ENCODE assay signal across 1 cellular context in the genomic region with DNA sequence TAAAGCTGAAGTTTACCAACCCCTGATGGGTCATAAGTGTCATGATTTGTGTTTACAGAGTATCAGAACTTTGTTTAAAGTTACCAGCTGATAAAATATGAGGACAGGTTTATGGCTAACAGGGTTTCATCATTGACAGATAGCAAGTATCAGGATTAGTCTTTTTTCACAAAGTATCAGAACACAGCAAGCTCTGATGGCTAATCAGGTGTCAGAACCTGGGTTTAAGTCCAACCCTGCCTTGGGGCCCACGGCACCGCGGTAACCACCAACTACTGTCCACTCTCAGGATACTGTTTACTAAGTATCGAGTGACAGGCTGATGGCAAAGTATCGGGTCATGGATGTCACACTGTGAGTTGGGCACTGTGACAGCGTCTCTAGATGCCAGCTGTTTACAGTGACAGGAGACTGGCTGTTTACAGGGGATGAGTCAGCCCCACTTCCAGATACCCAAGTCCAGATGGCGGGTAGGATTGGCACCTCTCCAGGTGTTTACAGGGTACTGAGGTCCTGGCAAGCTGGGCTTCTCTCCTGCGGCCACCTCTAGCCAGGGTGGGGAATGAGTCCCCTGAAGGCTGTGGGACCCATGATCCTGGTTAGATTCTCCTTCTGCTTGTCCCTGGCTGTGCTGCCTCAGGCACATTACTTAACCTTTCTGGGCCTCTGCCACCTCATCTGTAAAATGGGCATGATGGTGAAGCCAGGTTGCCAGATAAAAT.
TF ChIP-seq lines count a peak whose summit lies in the region.

No MANE protein-coding gene starts in this region.

TF ChIP-seq in HEK293, 187 proteins besides CTCF, POLR2A, EP300 and RAD21 (continued from another document and continues in another):
- peak; percentile 53; the same call in 1 of the 2 replicates for TF ChIP-seq ZIC2 (tag by site-specific recombination; IDR thresholded peaks at IDR 0.05)
- no peak; the same call in 1 of the 2 replicates for TF ChIP-seq ZNF600 (tag by site-specific recombination; IDR thresholded peaks at IDR 0.05)
- TF ChIP-seq, protein P1, sequence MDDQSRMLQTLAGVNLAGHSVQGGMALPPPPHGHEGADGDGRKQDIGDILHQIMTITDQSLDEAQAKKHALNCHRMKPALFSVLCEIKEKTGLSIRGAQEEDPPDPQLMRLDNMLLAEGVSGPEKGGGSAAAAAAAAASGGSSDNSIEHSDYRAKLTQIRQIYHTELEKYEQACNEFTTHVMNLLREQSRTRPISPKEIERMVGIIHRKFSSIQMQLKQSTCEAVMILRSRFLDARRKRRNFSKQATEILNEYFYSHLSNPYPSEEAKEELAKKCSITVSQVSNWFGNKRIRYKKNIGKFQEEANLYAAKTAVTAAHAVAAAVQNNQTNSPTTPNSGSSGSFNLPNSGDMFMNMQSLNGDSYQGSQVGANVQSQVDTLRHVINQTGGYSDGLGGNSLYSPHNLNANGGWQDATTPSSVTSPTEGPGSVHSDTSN (CRISPR knock-in tag; IDR thresholded peaks at IDR 0.05) = no peak
- peak; percentile 62 for TF ChIP-seq ZNF366 (tag by site-specific recombination; conservative IDR thresholded peaks at IDR 0.05)
- no peak for TF ChIP-seq ZNF555 (tag by site-specific recombination; conservative IDR thresholded peaks at IDR 0.05)
- no peak for TF ChIP-seq KLF9 (tag by site-specific recombination; IDR thresholded peaks at IDR 0.05; ENCODE audit: low read depth)
- 0 out of 2 replicates have a peak, but pooled peaks have one; percentile 40 for TF ChIP-seq TSHZ1 (tag by site-specific recombination; IDR thresholded peaks at IDR 0.05; ENCODE audit: borderline replicate concordance)
- TF ChIP-seq ZNF596 (tag by site-specific recombination; IDR thresholded peaks at IDR 0.05) = no peak
- 0 out of 2 replicates have a peak, but pooled peaks have one; percentile 26 for TF ChIP-seq BCL11A (tag by site-specific recombination; IDR thresholded peaks at IDR 0.05; ENCODE audit: low read depth)
- TF ChIP-seq, protein P2, sequence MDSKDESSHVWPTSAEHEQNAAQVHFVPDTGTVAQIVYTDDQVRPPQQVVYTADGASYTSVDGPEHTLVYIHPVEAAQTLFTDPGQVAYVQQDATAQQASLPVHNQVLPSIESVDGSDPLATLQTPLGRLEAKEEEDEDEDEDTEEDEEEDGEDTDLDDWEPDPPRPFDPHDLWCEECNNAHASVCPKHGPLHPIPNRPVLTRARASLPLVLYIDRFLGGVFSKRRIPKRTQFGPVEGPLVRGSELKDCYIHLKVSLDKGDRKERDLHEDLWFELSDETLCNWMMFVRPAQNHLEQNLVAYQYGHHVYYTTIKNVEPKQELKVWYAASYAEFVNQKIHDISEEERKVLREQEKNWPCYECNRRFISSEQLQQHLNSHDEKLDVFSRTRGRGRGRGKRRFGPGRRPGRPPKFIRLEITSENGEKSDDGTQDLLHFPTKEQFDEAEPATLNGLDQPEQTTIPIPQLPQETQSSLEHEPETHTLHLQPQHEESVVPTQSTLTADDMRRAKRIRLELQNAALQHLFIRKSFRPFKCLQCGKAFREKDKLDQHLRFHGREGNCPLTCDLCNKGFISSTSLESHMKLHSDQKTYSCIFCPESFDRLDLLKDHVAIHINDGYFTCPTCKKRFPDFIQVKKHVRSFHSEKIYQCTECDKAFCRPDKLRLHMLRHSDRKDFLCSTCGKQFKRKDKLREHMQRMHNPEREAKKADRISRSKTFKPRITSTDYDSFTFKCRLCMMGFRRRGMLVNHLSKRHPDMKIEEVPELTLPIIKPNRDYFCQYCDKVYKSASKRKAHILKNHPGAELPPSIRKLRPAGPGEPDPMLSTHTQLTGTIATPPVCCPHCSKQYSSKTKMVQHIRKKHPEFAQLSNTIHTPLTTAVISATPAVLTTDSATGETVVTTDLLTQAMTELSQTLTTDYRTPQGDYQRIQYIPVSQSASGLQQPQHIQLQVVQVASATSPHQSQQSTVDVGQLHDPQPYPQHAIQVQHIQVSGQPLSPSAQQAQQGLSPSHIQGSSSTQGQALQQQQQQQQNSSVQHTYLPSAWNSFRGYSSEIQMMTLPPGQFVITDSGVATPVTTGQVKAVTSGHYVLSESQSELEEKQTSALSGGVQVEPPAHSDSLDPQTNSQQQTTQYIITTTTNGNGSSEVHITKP (tag by site-specific recombination; IDR thresholded peaks at IDR 0.05) = 0 out of 2 replicates have a peak, but pooled peaks have one; percentile 38
- no peak for TF ChIP-seq ZNF707 (tag by site-specific recombination; IDR thresholded peaks at IDR 0.05)
- TF ChIP-seq KLF8 (tag by site-specific recombination; IDR thresholded peaks at IDR 0.05) = no peak
- TF ChIP-seq, protein P3, sequence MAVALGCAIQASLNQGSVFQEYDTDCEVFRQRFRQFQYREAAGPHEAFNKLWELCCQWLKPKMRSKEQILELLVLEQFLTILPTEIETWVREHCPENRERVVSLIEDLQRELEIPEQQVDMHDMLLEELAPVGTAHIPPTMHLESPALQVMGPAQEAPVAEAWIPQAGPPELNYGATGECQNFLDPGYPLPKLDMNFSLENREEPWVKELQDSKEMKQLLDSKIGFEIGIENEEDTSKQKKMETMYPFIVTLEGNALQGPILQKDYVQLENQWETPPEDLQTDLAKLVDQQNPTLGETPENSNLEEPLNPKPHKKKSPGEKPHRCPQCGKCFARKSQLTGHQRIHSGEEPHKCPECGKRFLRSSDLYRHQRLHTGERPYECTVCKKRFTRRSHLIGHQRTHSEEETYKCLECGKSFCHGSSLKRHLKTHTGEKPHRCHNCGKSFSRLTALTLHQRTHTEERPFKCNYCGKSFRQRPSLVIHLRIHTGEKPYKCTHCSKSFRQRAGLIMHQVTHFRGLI (tag by site-specific recombination; IDR thresholded peaks at IDR 0.05) = 0 out of 2 replicates have a peak, but pooled peaks have one; percentile 51
- no peak for TF ChIP-seq GFI1B (tag by site-specific recombination; IDR thresholded peaks at IDR 0.05)
- TF ChIP-seq ZNF184 (tag by site-specific recombination; IDR thresholded peaks at IDR 0.05) = 0 out of 2 replicates have a peak, but pooled peaks have one; percentile 23
- TF ChIP-seq, protein P4, sequence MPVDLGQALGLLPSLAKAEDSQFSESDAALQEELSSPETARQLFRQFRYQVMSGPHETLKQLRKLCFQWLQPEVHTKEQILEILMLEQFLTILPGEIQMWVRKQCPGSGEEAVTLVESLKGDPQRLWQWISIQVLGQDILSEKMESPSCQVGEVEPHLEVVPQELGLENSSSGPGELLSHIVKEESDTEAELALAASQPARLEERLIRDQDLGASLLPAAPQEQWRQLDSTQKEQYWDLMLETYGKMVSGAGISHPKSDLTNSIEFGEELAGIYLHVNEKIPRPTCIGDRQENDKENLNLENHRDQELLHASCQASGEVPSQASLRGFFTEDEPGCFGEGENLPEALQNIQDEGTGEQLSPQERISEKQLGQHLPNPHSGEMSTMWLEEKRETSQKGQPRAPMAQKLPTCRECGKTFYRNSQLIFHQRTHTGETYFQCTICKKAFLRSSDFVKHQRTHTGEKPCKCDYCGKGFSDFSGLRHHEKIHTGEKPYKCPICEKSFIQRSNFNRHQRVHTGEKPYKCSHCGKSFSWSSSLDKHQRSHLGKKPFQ (tag by site-specific recombination; IDR thresholded peaks at IDR 0.05) = no peak
- no peak for TF ChIP-seq SETDB1 (IDR thresholded peaks at IDR 0.05; ENCODE audit: insufficient read length, low read length)
- TF ChIP-seq ZNF292 (tag by site-specific recombination; IDR thresholded peaks at IDR 0.05; ENCODE audit: borderline replicate concordance, low read depth) = no peak
- no peak for TF ChIP-seq ZFHX2 (tag by site-specific recombination; conservative IDR thresholded peaks at IDR 0.05)
- no peak for TF ChIP-seq ZNF202 (tag by site-specific recombination; IDR thresholded peaks at IDR 0.05; ENCODE audit: borderline replicate concordance)
- TF ChIP-seq ZNF239 (tag by site-specific recombination; IDR thresholded peaks at IDR 0.05) = no peak
- TF ChIP-seq FEZF1 (tag by site-specific recombination; IDR thresholded peaks at IDR 0.05) = peak; percentile 61; the same call in 1 of the 2 replicates
- peak; percentile 29; the same call in 1 of the 2 replicates for TF ChIP-seq KLF16 (tag by site-specific recombination; IDR thresholded peaks at IDR 0.05)
- no peak for TF ChIP-seq ZNF560 (tag by site-specific recombination; IDR thresholded peaks at IDR 0.05; ENCODE audit: borderline replicate concordance)
- TF ChIP-seq ZNF211 (tag by site-specific recombination; IDR thresholded peaks at IDR 0.05; ENCODE audit: low read depth) = no peak
- TF ChIP-seq, protein P5, sequence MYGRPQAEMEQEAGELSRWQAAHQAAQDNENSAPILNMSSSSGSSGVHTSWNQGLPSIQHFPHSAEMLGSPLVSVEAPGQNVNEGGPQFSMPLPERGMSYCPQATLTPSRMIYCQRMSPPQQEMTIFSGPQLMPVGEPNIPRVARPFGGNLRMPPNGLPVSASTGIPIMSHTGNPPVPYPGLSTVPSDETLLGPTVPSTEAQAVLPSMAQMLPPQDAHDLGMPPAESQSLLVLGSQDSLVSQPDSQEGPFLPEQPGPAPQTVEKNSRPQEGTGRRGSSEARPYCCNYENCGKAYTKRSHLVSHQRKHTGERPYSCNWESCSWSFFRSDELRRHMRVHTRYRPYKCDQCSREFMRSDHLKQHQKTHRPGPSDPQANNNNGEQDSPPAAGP (tag by site-specific recombination; IDR thresholded peaks at IDR 0.05) = no peak
- 0 out of 2 replicates have a peak, but pooled peaks have one; percentile 7 for TF ChIP-seq SP3 (tag by site-specific recombination; IDR thresholded peaks at IDR 0.05)
- no peak for TF ChIP-seq ZNF670 (tag by site-specific recombination; IDR thresholded peaks at IDR 0.05; ENCODE audit: low read depth)
- TF ChIP-seq, protein P6, sequence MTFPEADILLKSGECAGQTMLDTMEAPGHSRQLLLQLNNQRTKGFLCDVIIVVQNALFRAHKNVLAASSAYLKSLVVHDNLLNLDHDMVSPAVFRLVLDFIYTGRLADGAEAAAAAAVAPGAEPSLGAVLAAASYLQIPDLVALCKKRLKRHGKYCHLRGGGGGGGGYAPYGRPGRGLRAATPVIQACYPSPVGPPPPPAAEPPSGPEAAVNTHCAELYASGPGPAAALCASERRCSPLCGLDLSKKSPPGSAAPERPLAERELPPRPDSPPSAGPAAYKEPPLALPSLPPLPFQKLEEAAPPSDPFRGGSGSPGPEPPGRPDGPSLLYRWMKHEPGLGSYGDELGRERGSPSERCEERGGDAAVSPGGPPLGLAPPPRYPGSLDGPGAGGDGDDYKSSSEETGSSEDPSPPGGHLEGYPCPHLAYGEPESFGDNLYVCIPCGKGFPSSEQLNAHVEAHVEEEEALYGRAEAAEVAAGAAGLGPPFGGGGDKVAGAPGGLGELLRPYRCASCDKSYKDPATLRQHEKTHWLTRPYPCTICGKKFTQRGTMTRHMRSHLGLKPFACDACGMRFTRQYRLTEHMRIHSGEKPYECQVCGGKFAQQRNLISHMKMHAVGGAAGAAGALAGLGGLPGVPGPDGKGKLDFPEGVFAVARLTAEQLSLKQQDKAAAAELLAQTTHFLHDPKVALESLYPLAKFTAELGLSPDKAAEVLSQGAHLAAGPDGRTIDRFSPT (tag by site-specific recombination; IDR thresholded peaks at IDR 0.05) = peak; percentile 32; the same call in 1 of the 2 replicates
- no peak for TF ChIP-seq ZNF585B (tag by site-specific recombination; IDR thresholded peaks at IDR 0.05)
- no peak for TF ChIP-seq ZNF214 (tag by site-specific recombination; IDR thresholded peaks at IDR 0.05; ENCODE audit: borderline replicate concordance)
- TF ChIP-seq ZNF747 (tag by site-specific recombination; IDR thresholded peaks at IDR 0.05) = no peak
- no peak for TF ChIP-seq ZNF513 (tag by site-specific recombination; IDR thresholded peaks at IDR 0.05)
- peak; percentile 18; the same call in 1 of the 2 replicates for TF ChIP-seq ZNF623 (tag by site-specific recombination; IDR thresholded peaks at IDR 0.05)
- TF ChIP-seq, protein P7, sequence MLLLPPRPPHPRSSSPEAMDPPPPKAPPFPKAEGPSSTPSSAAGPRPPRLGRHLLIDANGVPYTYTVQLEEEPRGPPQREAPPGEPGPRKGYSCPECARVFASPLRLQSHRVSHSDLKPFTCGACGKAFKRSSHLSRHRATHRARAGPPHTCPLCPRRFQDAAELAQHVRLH (tag by site-specific recombination; IDR thresholded peaks at IDR 0.05) = peak; percentile 67; the same call in 1 of the 2 replicates
- peak; percentile 13; the same call in 1 of the 2 replicates for TF ChIP-seq ZNF660 (tag by site-specific recombination; IDR thresholded peaks at IDR 0.05)
- TF ChIP-seq ZNF24 (tag by site-specific recombination; IDR thresholded peaks at IDR 0.05) = 0 out of 2 replicates have a peak, but pooled peaks have one; percentile 42
- peak; percentile 15; the same call in 1 of the 2 replicates for TF ChIP-seq OSR2 (tag by site-specific recombination; IDR thresholded peaks at IDR 0.05)
- no peak for TF ChIP-seq ZNF248 (tag by site-specific recombination; IDR thresholded peaks at IDR 0.05)
- peak; percentile 95; the same call in 1 of the 2 replicates for TF ChIP-seq ZNF768 (tag by site-specific recombination; IDR thresholded peaks at IDR 0.05)
- no peak for TF ChIP-seq ZNF785 (tag by site-specific recombination; IDR thresholded peaks at IDR 0.05)
- TF ChIP-seq ZXDB (tag by site-specific recombination; IDR thresholded peaks at IDR 0.05) = peak; percentile 15; the same call in 1 of the 2 replicates
- 0 out of 2 replicates have a peak, but pooled peaks have one; percentile 21 for TF ChIP-seq YY2 (tag by site-specific recombination; IDR thresholded peaks at IDR 0.05)
